In genomic region chr6:57013501-57013900, GRCh38 we compare ENCODE assay signal across 14 cellular contexts.
A peak's percentile ranks its signal among the peaks of the same experiment; 100 is the strongest.
DNase-seq lines count a peak whose midpoint lies in the region; ATAC-seq and TF ChIP-seq lines count a peak whose summit lies in the region.
"Had no signal": no experiment of that assay in that cellular context is flagged by ENCODE, and none has a peak within 500 bp of the region (broad histone marks: within the 10 kb centered on the region; RNA-seq: fewer than 3 reads in every experiment).

No MANE protein-coding gene starts in this region.

- peak; percentile 19 for DNase-seq in NCI-H82 (lab: John Stamatoyannopoulos, UW)
- no peak for DNase-seq in NCI-H82 treated with DMSO at 0.1 percent for 48 hours (lab: John Stamatoyannopoulos, UW; ENCODE audit: unreplicated experiment)
- DNase-seq in RWPE1 (ENCODE audit: low spot score): peak; percentile 74
- peak; percentile 91 for DNase-seq in fibroblast of gingiva (ENCODE audit: low read depth)
- DNase-seq in stromal cell of bone marrow (ENCODE audit: low read depth): peak; percentile 57
- DNase-seq in activated naive CD4-positive, alpha-beta T cell (lab: John Stamatoyannopoulos, UW): no peak
- no peak for DNase-seq in NCI-H187 treated with DMSO at 0.1 percent for 48 hours (lab: John Stamatoyannopoulos, UW)
- DNase-seq: activated CD4-positive, CD25-positive, alpha-beta regulatory T cell treated with anti-CD3 and anti-CD28 coated beads, Interleukin-2, amount 50 U/mL, for 72 hours; naive thymus-derived CD8-positive, alpha-beta T cell; NCI-H345; Right ventricle myocardium superior had no signal

- no peak overlapping the region for H3K27ac ChIP-seq in RWPE1
- H3K27ac ChIP-seq: 22Rv1, KMS-11 had no signal

- ATAC-seq in GM21367 (IDR thresholded peaks at IDR 0.05; ENCODE audit: unreplicated experiment): no peak
- ATAC-seq: naive thymus-derived CD8-positive, alpha-beta T cell had no signal

- CTCF ChIA-PET in RWPE1 (lab: Yijun Ruan, JAX): no interaction called here

- TF ChIP-seq CTCF in RWPE1 (conservative IDR thresholded peaks at IDR 0.05; ENCODE audit: low read depth): no peak

- POLR2A ChIA-PET in RWPE1 (lab: Yijun Ruan, JAX; ENCODE audit: low non-redundant PET): no interaction called here

Comparison
In these comparisons a context has a peak if more than half of its experiments do, and no peak if none do; other contexts are left out.
1. DNase-seq: peak in NCI-H82 (single experiment), RWPE1 (single experiment), fibroblast of gingiva (single experiment) and stromal cell of bone marrow (single experiment); none in NCI-H82 treated with DMSO at 0.1 percent for 48 hours (single experiment), activated naive CD4-positive, alpha-beta T cell (0 of 4) and NCI-H187 treated with DMSO at 0.1 percent for 48 hours (single experiment).